Comparison of ENCODE assay signal across 23 cellular contexts in genomic region chr10:5618042-5618441, GRCh38. TPM values are rescaled to one million over a fixed set of nuclear protein-coding genes. Genes with fewer than 3 reads are reported as not detected.
DNase-seq lines count a peak whose midpoint lies in the region; ATAC-seq, FAIRE-seq and TF ChIP-seq lines count a peak whose summit lies in the region.
"Had no signal": no experiment of that assay in that cellular context is flagged by ENCODE, and none has a peak within 500 bp of the region (broad histone marks: within the 10 kb centered on the region; RNA-seq: fewer than 3 reads in every experiment).

No MANE protein-coding gene starts in this region.

- H3K9me3 Mint-ChIP-seq in nephron, result no peaks in the 10 kb centered on the region
- H3K9me3 Mint-ChIP-seq: activated T-cell treated with anti-CD3 and anti-CD28 coated beads, Interleukin-2, amount 50 U/mL, for 4 hours; dendritic cell treated with granulocyte-macrophage colony-stimulating factor and Interleukin-4, amounts not matched to agents 40 ng/mL and 50 ng/mL, for 4 days; memory B cell had no signal

- ATAC-seq in heart right ventricle (no peak), upper lobe of left lung (ENCODE audit: low FRiP score in 2 of 2) (no peak)
- ATAC-seq: activated T-cell treated with anti-CD3 and anti-CD28 coated beads, Interleukin-2, amount 50 U/mL, for 4 hours; HCT116 had no signal

- CTCF ChIA-PET in H1 (lab: Charles Lee; ENCODE audit: partially characterized antibody), result interaction anchor here (0.6 to 2.3 kb wide), 5 partner anchors 9 to 343 kb away, joined by 3 to 15 read pairs (median 3); no protein-coding TSS in a partner anchor

- H3K79me1 ChIP-seq in H1 (ENCODE audit: low read depth, low read length), result no peaks in the 10 kb centered on the region

- H4K91ac ChIP-seq in H1 (replicated peaks; ENCODE audit: insufficient read length, low read length), result no peak overlapping the region

- no peak overlapping the region for H3K4ac ChIP-seq in H1 (replicated peaks; ENCODE audit: insufficient read length, low read depth, low read length)

- POLR2A ChIA-PET in H1 (lab: Charles Lee; ENCODE audit: partially characterized antibody), result no interaction called here

- H3K4me2 ChIP-seq in H1 (ENCODE audit: insufficient read depth in 1 of 2, low read depth in 2 of 2, low read length in 2 of 2), result no peak overlapping the region

- no peak overlapping the region for H3K23ac ChIP-seq in H1 (ENCODE audit: insufficient read length)

- FAIRE-seq in H1 (lab: Jason Lieb, UNC), result no peak
- FAIRE-seq: GM19239 had no signal

- H2BK15ac ChIP-seq in H1 (ENCODE audit: low read length), result 0 out of 2 replicates have a peak overlapping the region, but pooled peaks have one; percentile 78

- H3K4me1 ChIP-seq in ascending aorta (peaks cover 26 to 77% of the 10 kb centered on the region in 2 donors), H1 (replicated peaks in 1 of 4; ENCODE audit: control insufficient read depth in 3 of 4, insufficient read depth in 4 of 4, low read length in 3 of 4) (no peaks in the 10 kb centered on the region; a peak in 1 of 7 replicates), uterus (peaks cover 0 to 9% of the 10 kb centered on the region in 2 donors), heart right ventricle (peaks cover 0 to 52% (median 26%) of the 10 kb centered on the region in 9 donors), upper lobe of left lung (peaks cover 0 to 8% (median 2%) of the 10 kb centered on the region in 4 donors)

- H4K5ac ChIP-seq in H1 (ENCODE audit: insufficient read length, low read depth, low read length), result no peak overlapping the region

- peak overlapping the region; percentile 78 to 90 (median 86) for H3K27ac Mint-ChIP-seq in nephron
- H3K27ac Mint-ChIP-seq: dendritic cell treated with granulocyte-macrophage colony-stimulating factor and Interleukin-4, amounts not matched to agents 40 ng/mL and 50 ng/mL, for 4 days; memory B cell had no signal

- intact Hi-C loops in ascending aorta (cut with DNase I), result no loop called here
- intact Hi-C loops in uterus (cut with DNase I; ENCODE audit: low total_unique reads), result no loop called here
- intact Hi-C loops in heart right ventricle (cut with DNase I), result loop anchor here in 2 of 10 donors (5.0 to 10.0 kb wide), 2 partner anchors 71 to 83 kb away; no protein-coding TSS in a partner anchor

- no peaks in the 10 kb centered on the region for H4K20me1 ChIP-seq in H1 (replicated peaks in 1 of 2; ENCODE audit: control insufficient read depth in 1 of 2, insufficient read depth in 2 of 2, low read length in 2 of 2)

- H3K27me3 ChIP-seq in ascending aorta (no peaks in the 10 kb centered on the region), H1 (replicated peaks in 1 of 4; ENCODE audit: control insufficient read depth in 3 of 4, extremely low read depth in 1 of 4, insufficient read depth in 3 of 4, low read length in 3 of 4) (no peaks in the 10 kb centered on the region), uterus (no peaks in the 10 kb centered on the region), heart right ventricle (no peaks in the 10 kb centered on the region), upper lobe of left lung (no peaks in the 10 kb centered on the region)
- H3K27me3 ChIP-seq: cardiac muscle cell had no signal

- H3K79me2 ChIP-seq in H1 (ENCODE audit: control insufficient read depth in 1 of 2, insufficient read depth in 2 of 2, low read length in 2 of 2), result no peaks in the 10 kb centered on the region

- no peak overlapping the region for H2AFZ ChIP-seq in H1 (ENCODE audit: low read length)

- TF ChIP-seq RAD21 in H1 (IDR thresholded peaks at IDR 0.05 in 1 of 2, conservative IDR thresholded peaks at IDR 0.05 in 1 of 2; ENCODE audit: low read depth in 2 of 2, low read length in 2 of 2), result no peak

- H3K56ac ChIP-seq in H1 (replicated peaks; ENCODE audit: insufficient read length, low read depth, low read length), result no peak overlapping the region

- no peak overlapping the region for H2BK120ac ChIP-seq in H1 (replicated peaks; ENCODE audit: low read depth, low read length)

- no peak overlapping the region for H2AK5ac ChIP-seq in H1 (ENCODE audit: low read depth, low read length)

- TF ChIP-seq EP300 in H1 (IDR thresholded peaks at IDR 0.05; ENCODE audit: borderline replicate concordance in 1 of 2, low read depth in 2 of 2, low read length in 2 of 2) (no peak), upper lobe of left lung (IDR thresholded peaks at IDR 0.05) (no peak)

- no peaks in the 10 kb centered on the region for H3K23me2 ChIP-seq in H1 (ENCODE audit: low read depth, low read length)

- TF ChIP-seq POLR2A in H1 (IDR thresholded peaks at IDR 0.05; ENCODE audit: control extremely low read depth in 1 of 2, low read depth in 2 of 2, low read length in 2 of 2) (no peak), uterus (IDR thresholded peaks at IDR 0.05) (no peak), upper lobe of left lung (IDR thresholded peaks at IDR 0.05) (no peak)

- H4K8ac ChIP-seq in H1 (ENCODE audit: extremely low read depth, insufficient read depth, low read length), result no peak overlapping the region

- no peaks in the 10 kb centered on the region for H3K9me3 ChIP-seq in ascending aorta
- H3K9me3 ChIP-seq in H1 (ENCODE audit: insufficient read depth in 2 of 2, low read depth in 1 of 2, low read length in 1 of 2), result no peaks in the 10 kb centered on the region
- no peaks in the 10 kb centered on the region for H3K9me3 ChIP-seq in uterus
- H3K9me3 ChIP-seq in heart right ventricle, result no peaks in the 10 kb centered on the region
- H3K9me3 ChIP-seq in upper lobe of left lung, result no peaks in the 10 kb centered on the region

- H2BK5ac ChIP-seq in H1 (ENCODE audit: low read depth, low read length), result no peak overlapping the region

- H3K9ac ChIP-seq in H1 (replicated peaks in 1 of 4; ENCODE audit: extremely low read depth in 1 of 4, low read depth in 3 of 4, low read length in 3 of 4), result no peak overlapping the region

- no peak overlapping the region; the same call in 1 of the 2 replicates for H2BK12ac ChIP-seq in H1 (ENCODE audit: low read depth, low read length)

- H3K36me3 Mint-ChIP-seq in nephron (ENCODE audit: low read depth), result no peaks in the 10 kb centered on the region
- H3K36me3 Mint-ChIP-seq: CD14-positive monocyte, memory B cell had no signal

- TF ChIP-seq CTCF in ascending aorta (IDR thresholded peaks at IDR 0.05) (no peak), H1 (IDR thresholded peaks at IDR 0.05; ENCODE audit: control extremely low read depth in 1 of 3, insufficient read depth in 1 of 3, low read depth in 1 of 3, low read length in 3 of 3) (no peak), nephron (IDR thresholded peaks at IDR 0.05; ENCODE audit: unreplicated experiment in 3 of 3) (no peak), uterus (IDR thresholded peaks at IDR 0.05) (no peak), heart right ventricle (IDR thresholded peaks at IDR 0.05) (no peak), upper lobe of left lung (IDR thresholded peaks at IDR 0.05) (no peak)

- H3K36me3 ChIP-seq in ascending aorta (no peaks in the 10 kb centered on the region), H1 (ENCODE audit: control insufficient read depth in 2 of 4, insufficient read depth in 4 of 4, low read length in 3 of 4) (no peaks in the 10 kb centered on the region), uterus (no peaks in the 10 kb centered on the region), heart right ventricle (no peaks in the 10 kb centered on the region), upper lobe of left lung (no peaks in the 10 kb centered on the region)
- H3K36me3 ChIP-seq: cardiac muscle cell had no signal

- no peak overlapping the region for H2BK20ac ChIP-seq in H1 (ENCODE audit: low read length)

- WGBS in H1 (ENCODE audit: extremely low coverage in 1 of 2, insufficient coverage in 1 of 2, insufficient read length in 1 of 2, insufficient replicate concordance in 2 of 2, low coverage in 1 of 2, low lambda C conversion rate in 2 of 2, missing lambda C conversion rate in 1 of 2), 2 experiments, result 89% methylated on average over 8 of the region's 8 CpGs; no CpG with 5 or more reads in 1 of the 2 experiments
- WGBS in heart right ventricle, 2 donors, result 84 to 92% methylated on average over 8 of the region's 8 CpGs
- 90 to 92% methylated on average over 8 of the region's 8 CpGs for WGBS in upper lobe of left lung, 2 donors

- no peak overlapping the region for H3K4me3 Mint-ChIP-seq in nephron
- H3K4me3 Mint-ChIP-seq: activated T-cell treated with anti-CD3 and anti-CD28 coated beads, Interleukin-2, amount 50 U/mL, for 4 hours; CD14-positive monocyte; dendritic cell treated with granulocyte-macrophage colony-stimulating factor and Interleukin-4, amounts not matched to agents 40 ng/mL and 50 ng/mL, for 4 days; memory B cell had no signal

- H3K18ac ChIP-seq in H1 (ENCODE audit: extremely low read depth, low read length), result no peak overlapping the region

- DNase-seq in ascending aorta (ENCODE audit: low spot score in 2 of 2) (no peak), H1 (ENCODE audit: low read depth in 1 of 2, low spot score in 2 of 2) (no peak), uterus (no peak), LoVo (ENCODE audit: low spot score) (no peak), heart right ventricle (no peak), upper lobe of left lung (no peak)
- DNase-seq: activated CD4-positive, alpha-beta T cell treated with anti-CD3 and anti-CD28 coated beads for 4 hours; activated naive CD4-positive, alpha-beta T cell treated with Interleukin-2 at 50 U/mL for 16 hours; activated T-cell treated with anti-CD3 and anti-CD28 coated beads, Interleukin-2, amount 50 U/mL, for 4 hours; amniotic stem cell; NCI-H2081; NCI-H524; occipital lobe; stimulated activated CD4-positive, alpha-beta T cell treated with anti-CD3 and anti-CD28 coated beads, Interleukin-1b, Interleukin-23, amount 100 ng/mL, for 48 hours had no signal

- H3K14ac ChIP-seq in H1 (ENCODE audit: insufficient read length), result no peak overlapping the region

- H3K27ac ChIP-seq in ascending aorta (peak overlapping the region; percentile 90 to 91), H1 (ENCODE audit: low read depth, low read length) (no peak overlapping the region), uterus (peak overlapping the region; percentile 82 to 93), heart right ventricle (peak overlapping the region in 2 of 10 donors; percentile 64 to 67), upper lobe of left lung (no peak overlapping the region)
- H3K27ac ChIP-seq: cardiac muscle cell, SK-N-MC had no signal

- H3K4me3 ChIP-seq in ascending aorta, result no peak overlapping the region
- no peak overlapping the region for H3K4me3 ChIP-seq in H1 (ENCODE audit: extremely low read depth in 1 of 4, insufficient read depth in 2 of 4, low read depth in 3 of 4, low read length in 4 of 4)
- no peak overlapping the region for H3K4me3 ChIP-seq in uterus
- H3K4me3 ChIP-seq in heart right ventricle, result no peak overlapping the region
- no peak overlapping the region for H3K4me3 ChIP-seq in upper lobe of left lung
- H3K4me3 ChIP-seq: cardiac muscle cell, SK-N-MC, skin epidermis had no signal

- H3K4me1 Mint-ChIP-seq in nephron, result peaks cover 62% of the 10 kb centered on the region

- peaks cover 14% of the 10 kb centered on the region for H3K27me3 Mint-ChIP-seq in nephron (ENCODE audit: low read depth)

RNA-seq across cellular contexts. Expression of gene ASB13, which starts 48.4 kb away (rescaled TPM):
- 15.3 TPM for total RNA-seq in ascending aorta
- 20.2 and 22.2 TPM in 2 replicates for total RNA-seq in H1 (2021; fragmentation: NEBNext Ultra II Directional; extraction: Animal tissue kit (Norgen Biotek cat#: 25700))
- 12.3 and 17.0 TPM in 2 replicates for polyA plus RNA-seq in H1 (2011; rRNA removed)
- polyA plus RNA-seq in H1 (2011; cell fraction: cytosol; rRNA removed), result 14.7 TPM
- 18.5 TPM for polyA plus RNA-seq in H1 (2011; cell fraction: nucleus; rRNA removed)
- polyA plus RNA-seq in H1 (2012, experiment 1 of 2), result 10.5 to 16.5 TPM (median 12.9 TPM) in 4 replicates
- 19.8 TPM for polyA plus RNA-seq in H1 (2012, experiment 2 of 2)
- 7.8 TPM for polyA plus RNA-seq in H1 (2013, experiment 1 of 2)
- 8.6 TPM for polyA plus RNA-seq in H1 (2013, experiment 2 of 2)
- 16.9 and 17.8 TPM in 2 replicates for polyA minus RNA-seq in H1 (2011; rRNA and poly(A)+ RNA removed)
- 18.7 TPM for polyA minus RNA-seq in H1 (2011; cell fraction: cytosol; rRNA and poly(A)+ RNA removed)
- 9.8 TPM for polyA minus RNA-seq in H1 (2011; cell fraction: nucleus; rRNA and poly(A)+ RNA removed)
- total RNA-seq in uterus, result 10 to 100 TPM in 3 of 4 donors, 1 to 10 TPM in 1; 8.7 to 25.7 (median 17.9) TPM
- total RNA-seq in heart right ventricle, result 10 to 100 TPM in 9 of 10 donors, 1 to 10 TPM in 1; 9.3 to 16.3 (median 13.4) TPM
- polyA plus RNA-seq in heart right ventricle, result 10 to 100 TPM in 1 of 2 donors, 1 to 10 TPM in 1; 8.4 to 18.0 TPM
- total RNA-seq in upper lobe of left lung, result 10 to 100 TPM in 5 of 6 donors, 1 to 10 TPM in 1; 6.3 to 32.5 (median 18.2) TPM

Comparison
In these comparisons a context has a peak if more than half of its experiments do, and no peak if none do; other contexts are left out.
1. H3K27ac ChIP-seq: peak in ascending aorta (2 of 2) and uterus (2 of 2); none in H1 (single experiment) and upper lobe of left lung (0 of 4).